In genomic region chr7:41538810-41539724, GRCh38 we compare ENCODE assay signal across 21 cellular contexts.
DNase-seq lines count a peak whose midpoint lies in the region; ATAC-seq and TF ChIP-seq lines count a peak whose summit lies in the region.
"Had no signal": no experiment of that assay in that cellular context is flagged by ENCODE, and none has a peak within 500 bp of the region (broad histone marks: within the 10 kb centered on the region; RNA-seq: fewer than 3 reads in every experiment).

No MANE protein-coding gene starts in this region.

- no peak overlapping the region for H3K4me2 ChIP-seq in PC-3 (ENCODE audit: low read length)
- H3K4me2 ChIP-seq: BLaER1 had no signal

- H3K4me1 ChIP-seq in left ventricle myocardium inferior = no peaks in the 10 kb centered on the region
- H3K4me1 ChIP-seq in PC-3 (ENCODE audit: insufficient read depth, low read length) = no peaks in the 10 kb centered on the region
- H3K4me1 ChIP-seq in psoas muscle = no peaks in the 10 kb centered on the region
- H3K4me1 ChIP-seq: BLaER1 had no signal

- no peaks in the 10 kb centered on the region for H3F3A ChIP-seq in PC-3 (ENCODE audit: low read length, unreplicated experiment)

- BruUV-seq in PC-3 (replicated peaks; lab: Mats Ljungman, UMichigan) (no TSS peak), Calu3 (replicated peaks; lab: Mats Ljungman, UMichigan) (no TSS peak)

- POLR2A ChIA-PET in PC-3 (lab: Charles Lee; ENCODE audit: unreplicated experiment) = no interaction called here

- DNase-seq in left ventricle myocardium superior (no peak), left ventricle myocardium inferior (no peak), choroid plexus epithelial cell (ENCODE audit: low read depth) (peak; percentile 69), iPS-NIHi11 (ENCODE audit: low spot score) (peak; percentile 31), PC-3 (no peak), WERI-Rb-1 (no peak), Calu3 (no peak), psoas muscle (no peak)
- DNase-seq: activated CD4-positive, alpha-beta T cell treated with anti-CD3 and anti-CD28 coated beads for 36 hours; activated CD8-positive, alpha-beta memory T cell treated with anti-CD3 and anti-CD28 coated beads, Interleukin-2, amount 10 ng/mL, durations not matched to agents 7 days and 5 days; GDM1; HFFc6; naive thymus-derived CD8-positive, alpha-beta T cell; NCI-H1417; NCI-H524 treated with DMSO at 0.1 percent for 48 hours; small intestine; SW 1271 had no signal

- H3K4me3 ChIP-seq in left ventricle myocardium inferior (no peak overlapping the region), choroid plexus epithelial cell (ENCODE audit: low read depth, low read length) (no peak overlapping the region), PC-3 (ENCODE audit: low read length) (no peak overlapping the region), WERI-Rb-1 (ENCODE audit: low read depth, low read length) (no peak overlapping the region), psoas muscle (no peak overlapping the region)
- H3K4me3 ChIP-seq: BLaER1 had no signal

- H3K27me3 Mint-ChIP-seq in Calu3 (ENCODE audit: unreplicated experiment) = no peaks in the 10 kb centered on the region
- H3K27me3 Mint-ChIP-seq: activated CD4-positive, alpha-beta T cell treated with anti-CD3 and anti-CD28 coated beads for 36 hours; activated CD8-positive, alpha-beta memory T cell treated with anti-CD3 and anti-CD28 coated beads, Interleukin-2, amount 10 ng/mL, durations not matched to agents 7 days and 5 days; central memory CD8-positive, alpha-beta T cell; naive thymus-derived CD8-positive, alpha-beta T cell had no signal

- peaks cover 4% of the 10 kb centered on the region for H3K9me3 ChIP-seq in left ventricle myocardium inferior (replicated peaks)
- H3K9me3 ChIP-seq in PC-3 (ENCODE audit: low read length) = no peaks in the 10 kb centered on the region
- H3K9me3 ChIP-seq in WERI-Rb-1 (ENCODE audit: severe bottlenecking) = no peaks in the 10 kb centered on the region
- peaks cover 3% of the 10 kb centered on the region for H3K9me3 ChIP-seq in psoas muscle
- H3K9me3 ChIP-seq: BLaER1 had no signal

- H3K27ac Mint-ChIP-seq in Calu3 (ENCODE audit: unreplicated experiment) = no peak overlapping the region
- H3K27ac Mint-ChIP-seq: activated CD4-positive, alpha-beta T cell treated with anti-CD3 and anti-CD28 coated beads for 36 hours; activated CD8-positive, alpha-beta memory T cell treated with anti-CD3 and anti-CD28 coated beads, Interleukin-2, amount 10 ng/mL, durations not matched to agents 7 days and 5 days; activated T-helper 2 cell treated with anti-CD3 and anti-CD28 coated beads, Interferon-gamma antibody, Interleukin-2, Interleukin-4, amounts not matched to agents 10 μg/mL and 5 μg/mL and 100 μg/mL, durations not matched to agents 14 hours and 24 hours and 36 hours; HFFc6; memory B cell; naive thymus-derived CD8-positive, alpha-beta T cell had no signal

- H3K27ac ChIP-seq in left ventricle myocardium inferior (replicated peaks) (no peak overlapping the region), PC-3 (ENCODE audit: low read length) (no peak overlapping the region), WERI-Rb-1 (no peak overlapping the region), psoas muscle (no peak overlapping the region)
- H3K27ac ChIP-seq: BLaER1 had no signal

- no peaks in the 10 kb centered on the region for H4K20me1 ChIP-seq in PC-3 (ENCODE audit: low read length)
- H4K20me1 ChIP-seq: BLaER1 had no signal

- no peaks in the 10 kb centered on the region for H3K36me3 ChIP-seq in left ventricle myocardium inferior
- H3K36me3 ChIP-seq in PC-3 (ENCODE audit: low read depth, low read length) = no peaks in the 10 kb centered on the region
- no peaks in the 10 kb centered on the region for H3K36me3 ChIP-seq in WERI-Rb-1
- H3K36me3 ChIP-seq in psoas muscle (ENCODE audit: insufficient read depth in 1 of 2, low read depth in 1 of 2) = no peaks in the 10 kb centered on the region
- H3K36me3 ChIP-seq: BLaER1 had no signal

- peaks cover 5% of the 10 kb centered on the region for H3K9me3 Mint-ChIP-seq in Calu3 (ENCODE audit: low read depth, unreplicated experiment)

- intact Hi-C loops in left ventricle myocardium superior (cut with micrococcal nuclease) (no loop called here), left ventricle myocardium inferior (cut with micrococcal nuclease) (no loop called here), PC-3 (cut with micrococcal nuclease) (no loop called here), Calu3 (cut with micrococcal nuclease; ENCODE audit: unreplicated experiment) (no loop called here), psoas muscle (cut with DNase I) (no loop called here)

- no peaks in the 10 kb centered on the region for H3K9me2 ChIP-seq in PC-3 (replicated peaks; ENCODE audit: low read length)

- H3K9ac ChIP-seq in PC-3 (ENCODE audit: low read length) = no peak overlapping the region
- H3K9ac ChIP-seq: BLaER1 had no signal

- H3K4me1 Mint-ChIP-seq in Calu3 (ENCODE audit: low read depth, unreplicated experiment) = no peaks in the 10 kb centered on the region
- H3K4me1 Mint-ChIP-seq: activated CD4-positive, alpha-beta T cell treated with anti-CD3 and anti-CD28 coated beads for 36 hours; activated CD8-positive, alpha-beta memory T cell treated with anti-CD3 and anti-CD28 coated beads, Interleukin-2, amount 10 ng/mL, durations not matched to agents 7 days and 5 days; central memory CD8-positive, alpha-beta T cell; memory B cell; naive thymus-derived CD8-positive, alpha-beta T cell had no signal

- no peak overlapping the region for H2AFZ ChIP-seq in PC-3 (ENCODE audit: low read length)

- CTCF ChIA-PET in PC-3 (lab: Charles Lee) (no interaction called here), Calu3 (lab: Charles Lee) (no interaction called here)

- 34 to 36% (median 35%) methylated on average over 8 of the region's 8 CpGs for WGBS in psoas muscle, 3 donors

- H3K36me3 Mint-ChIP-seq in Calu3 (ENCODE audit: insufficient read depth, unreplicated experiment) = no peaks in the 10 kb centered on the region
- H3K36me3 Mint-ChIP-seq: activated CD8-positive, alpha-beta memory T cell treated with anti-CD3 and anti-CD28 coated beads, Interleukin-2, amount 10 ng/mL, durations not matched to agents 7 days and 5 days; memory B cell; naive thymus-derived CD8-positive, alpha-beta T cell had no signal

- H3K27me3 ChIP-seq in left ventricle myocardium inferior (ENCODE audit: low read depth) = no peaks in the 10 kb centered on the region
- H3K27me3 ChIP-seq in PC-3 (ENCODE audit: low read length) = no peaks in the 10 kb centered on the region
- H3K27me3 ChIP-seq in WERI-Rb-1 (ENCODE audit: insufficient read depth, low read depth, severe bottlenecking) = peaks cover 23% of the 10 kb centered on the region
- no peaks in the 10 kb centered on the region for H3K27me3 ChIP-seq in psoas muscle (ENCODE audit: insufficient read depth in 3 of 3, low read length in 2 of 3)
- H3K27me3 ChIP-seq: BLaER1 had no signal

- H3K4me3 Mint-ChIP-seq in Calu3 (ENCODE audit: low read depth, unreplicated experiment) = no peak overlapping the region
- H3K4me3 Mint-ChIP-seq: activated CD4-positive, alpha-beta T cell treated with anti-CD3 and anti-CD28 coated beads for 36 hours; activated CD8-positive, alpha-beta memory T cell treated with anti-CD3 and anti-CD28 coated beads, Interleukin-2, amount 10 ng/mL, durations not matched to agents 7 days and 5 days; central memory CD8-positive, alpha-beta T cell; HFFc6; memory B cell; naive thymus-derived CD8-positive, alpha-beta T cell had no signal

- H3K79me2 ChIP-seq in PC-3 (ENCODE audit: low read length) = no peaks in the 10 kb centered on the region

- peak; percentile 32 for ATAC-seq in left ventricle myocardium superior
- ATAC-seq in PC-3 = no peak
- ATAC-seq in psoas muscle = no peak
- ATAC-seq: activated CD4-positive, alpha-beta T cell treated with anti-CD3 and anti-CD28 coated beads for 36 hours; activated CD8-positive, alpha-beta memory T cell treated with anti-CD3 and anti-CD28 coated beads, Interleukin-2, amount 10 ng/mL, durations not matched to agents 7 days and 5 days; naive thymus-derived CD8-positive, alpha-beta T cell had no signal

- TF ChIP-seq CTCF in left ventricle myocardium inferior (IDR thresholded peaks at IDR 0.05; ENCODE audit: borderline replicate concordance) (no peak), choroid plexus epithelial cell (conservative IDR thresholded peaks at IDR 0.05; ENCODE audit: low read depth, low read length) (no peak), PC-3 (conservative IDR thresholded peaks at IDR 0.05; ENCODE audit: low read depth, low read length) (no peak), WERI-Rb-1 (IDR thresholded peaks at IDR 0.05; ENCODE audit: low read depth, low read length) (no peak), Calu3 (IDR thresholded peaks at IDR 0.05; ENCODE audit: unreplicated experiment) (no peak), psoas muscle (IDR thresholded peaks at IDR 0.05) (no peak)

Comparison
In these comparisons a context has a peak if more than half of its experiments do, and no peak if none do; other contexts are left out.
1. DNase-seq: peak in choroid plexus epithelial cell (single experiment) and iPS-NIHi11 (single experiment); none in left ventricle myocardium superior (single experiment), left ventricle myocardium inferior (single experiment), PC-3 (single experiment), WERI-Rb-1 (single experiment), Calu3 (single experiment) and psoas muscle (0 of 2).